In the genomic region with DNA sequence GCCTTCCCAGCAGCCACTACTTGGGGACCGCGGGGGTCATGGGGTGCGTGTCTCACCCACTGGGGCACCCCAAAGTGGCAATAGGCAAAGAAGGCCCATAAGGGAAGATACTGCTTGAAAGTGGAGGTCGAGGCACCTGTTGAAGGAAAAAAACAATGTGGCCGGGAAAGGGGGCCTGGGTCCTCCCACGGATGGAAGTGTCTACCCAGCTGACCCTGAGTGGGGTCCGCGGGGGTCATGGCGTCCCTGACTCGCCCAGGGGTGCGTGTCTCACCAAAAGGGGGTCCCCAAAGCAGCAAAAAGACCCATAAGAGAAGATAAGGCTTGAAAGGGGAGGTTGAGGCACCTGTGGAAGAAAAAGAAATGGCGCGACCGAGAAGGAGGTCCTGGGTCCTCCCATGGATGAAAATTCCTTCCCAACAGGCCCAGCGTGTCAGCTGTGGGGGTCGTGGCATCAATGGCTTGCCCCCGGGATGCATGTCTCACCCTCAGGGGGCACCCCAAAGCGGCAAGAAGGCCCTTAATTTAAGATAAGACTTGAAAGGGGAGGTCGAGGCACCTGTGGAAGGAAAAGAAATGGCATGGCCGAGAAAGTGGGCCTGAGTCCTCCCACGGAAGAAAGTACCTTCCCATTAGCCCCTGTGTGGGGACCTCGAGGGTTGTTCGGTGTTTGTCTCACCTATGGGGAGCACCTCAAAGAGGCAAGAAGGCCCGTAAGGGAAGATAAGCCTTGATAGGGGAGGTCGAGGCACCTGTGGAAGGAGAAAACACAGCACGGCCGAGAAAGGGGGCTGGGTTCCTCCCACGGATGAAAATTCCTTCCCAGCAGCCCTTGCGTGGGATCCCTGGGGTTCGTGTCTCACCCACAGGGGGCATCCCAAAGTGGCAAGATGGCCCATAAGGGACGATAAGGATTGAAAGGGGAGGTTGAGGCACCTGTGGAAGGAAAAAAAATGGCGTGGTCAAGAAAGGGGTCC, we compare ENCODE assay signal across 11 cellular contexts.
"Had no signal": no experiment of that assay in that cellular context is flagged by ENCODE, and none has a peak within 500 bp of the region (broad histone marks: within the 10 kb centered on the region; RNA-seq: fewer than 3 reads in every experiment).

No MANE protein-coding gene starts in this region.

- H3K27ac ChIP-seq: ascending aorta, foreskin keratinocyte, testis had no signal

- ATAC-seq: activated CD8-positive, alpha-beta T cell treated with anti-CD3 and anti-CD28 coated beads, Interleukin-2, amount 10 ng/mL, durations not matched to agents 7 days and 5 days; foreskin keratinocyte; mucosa of descending colon; naive thymus-derived CD8-positive, alpha-beta T cell; stimulated activated naive CD8-positive, alpha-beta T cell treated with anti-CD3 and anti-CD28 coated beads, Interleukin-15, amount 100 ng/mL, for 72 hours had no signal

- H3K9me3 ChIP-seq: testis had no signal

- H3K27me3 ChIP-seq: ascending aorta, foreskin keratinocyte, testis had no signal

- H3K36me3 ChIP-seq: ascending aorta had no signal

- H3K4me3 Mint-ChIP-seq: activated CD8-positive, alpha-beta T cell treated with anti-CD3 and anti-CD28 coated beads, Interleukin-2, amount 10 ng/mL, durations not matched to agents 7 days and 5 days; naive thymus-derived CD8-positive, alpha-beta T cell; stimulated activated naive CD8-positive, alpha-beta T cell treated with anti-CD3 and anti-CD28 coated beads, Interleukin-15, amount 100 ng/mL, for 72 hours had no signal

- DNase-seq: activated CD8-positive, alpha-beta T cell treated with anti-CD3 and anti-CD28 coated beads, Interleukin-2, amount 10 ng/mL, durations not matched to agents 7 days and 5 days; activated gamma-delta T cell treated with Interleukin-2 at 50 U/mL for 16 hours; foreskin keratinocyte; kidney glomerular epithelial cell; nucleus accumbens; stimulated activated CD4-positive, alpha-beta T cell treated with anti-CD3 and anti-CD28 coated beads, Interleukin-4, amount 100 ng/mL, for 4 hours; stimulated activated naive CD8-positive, alpha-beta T cell treated with anti-CD3 and anti-CD28 coated beads, Interleukin-15, amount 100 ng/mL, for 72 hours; testis had no signal

- H3K4me1 ChIP-seq: ascending aorta, foreskin keratinocyte, testis had no signal

- H3K27ac Mint-ChIP-seq: activated CD8-positive, alpha-beta T cell treated with anti-CD3 and anti-CD28 coated beads, Interleukin-2, amount 10 ng/mL, durations not matched to agents 7 days and 5 days; naive thymus-derived CD8-positive, alpha-beta T cell had no signal

- H3K4me1 Mint-ChIP-seq: naive thymus-derived CD8-positive, alpha-beta T cell; stimulated activated naive CD8-positive, alpha-beta T cell treated with anti-CD3 and anti-CD28 coated beads, Interleukin-15, amount 100 ng/mL, for 72 hours had no signal

- H3K27me3 Mint-ChIP-seq: stimulated activated naive CD8-positive, alpha-beta T cell treated with anti-CD3 and anti-CD28 coated beads, Interleukin-15, amount 100 ng/mL, for 72 hours had no signal

- H3K4me3 ChIP-seq: ascending aorta, mucosa of descending colon had no signal
